1 cellular context compared by ENCODE assay signal in the genomic region with DNA sequence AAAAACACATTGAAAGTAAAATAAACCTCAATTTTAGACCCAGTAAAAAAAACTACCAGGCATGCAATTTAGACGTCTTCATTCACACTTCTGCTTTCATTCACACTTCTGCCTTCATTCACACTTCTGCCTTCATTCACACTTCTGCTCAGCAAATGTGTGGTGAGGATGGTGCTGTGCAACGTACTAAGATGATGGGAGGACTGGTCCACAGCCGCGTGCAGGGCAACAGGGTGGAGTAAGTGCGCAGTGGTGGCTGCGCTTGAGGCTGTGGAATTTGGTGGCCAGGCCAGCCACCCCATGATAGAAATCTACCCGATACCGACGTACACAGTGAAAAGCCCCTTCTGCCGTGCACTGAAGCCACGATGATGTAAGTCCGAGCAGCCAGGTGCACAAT.
TF ChIP-seq lines count a peak whose summit lies in the region.

No MANE protein-coding gene starts in this region.

TF ChIP-seq in GM12878, 131 proteins besides CTCF, POLR2A, EP300 and RAD21 (continued from another document):
- TF ChIP-seq BMI1 (IDR thresholded peaks at IDR 0.05; ENCODE audit: borderline replicate concordance), result no peak
- TF ChIP-seq POLR2AphosphoS5 (IDR thresholded peaks at IDR 0.05; ENCODE audit: low read length), result no peak
- TF ChIP-seq, protein P1, sequence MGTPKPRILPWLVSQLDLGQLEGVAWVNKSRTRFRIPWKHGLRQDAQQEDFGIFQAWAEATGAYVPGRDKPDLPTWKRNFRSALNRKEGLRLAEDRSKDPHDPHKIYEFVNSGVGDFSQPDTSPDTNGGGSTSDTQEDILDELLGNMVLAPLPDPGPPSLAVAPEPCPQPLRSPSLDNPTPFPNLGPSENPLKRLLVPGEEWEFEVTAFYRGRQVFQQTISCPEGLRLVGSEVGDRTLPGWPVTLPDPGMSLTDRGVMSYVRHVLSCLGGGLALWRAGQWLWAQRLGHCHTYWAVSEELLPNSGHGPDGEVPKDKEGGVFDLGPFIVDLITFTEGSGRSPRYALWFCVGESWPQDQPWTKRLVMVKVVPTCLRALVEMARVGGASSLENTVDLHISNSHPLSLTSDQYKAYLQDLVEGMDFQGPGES (IDR thresholded peaks at IDR 0.05), result no peak
- no peak for TF ChIP-seq SIN3A (IDR thresholded peaks at IDR 0.05; ENCODE audit: low read depth, low read length)
- no peak for TF ChIP-seq NR2C1 (IDR thresholded peaks at IDR 0.05)
- TF ChIP-seq, protein P2, sequence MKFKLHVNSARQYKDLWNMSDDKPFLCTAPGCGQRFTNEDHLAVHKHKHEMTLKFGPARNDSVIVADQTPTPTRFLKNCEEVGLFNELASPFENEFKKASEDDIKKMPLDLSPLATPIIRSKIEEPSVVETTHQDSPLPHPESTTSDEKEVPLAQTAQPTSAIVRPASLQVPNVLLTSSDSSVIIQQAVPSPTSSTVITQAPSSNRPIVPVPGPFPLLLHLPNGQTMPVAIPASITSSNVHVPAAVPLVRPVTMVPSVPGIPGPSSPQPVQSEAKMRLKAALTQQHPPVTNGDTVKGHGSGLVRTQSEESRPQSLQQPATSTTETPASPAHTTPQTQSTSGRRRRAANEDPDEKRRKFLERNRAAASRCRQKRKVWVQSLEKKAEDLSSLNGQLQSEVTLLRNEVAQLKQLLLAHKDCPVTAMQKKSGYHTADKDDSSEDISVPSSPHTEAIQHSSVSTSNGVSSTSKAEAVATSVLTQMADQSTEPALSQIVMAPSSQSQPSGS (IDR thresholded peaks at IDR 0.05; ENCODE audit: low read length), result no peak
- TF ChIP-seq FOXM1 (IDR thresholded peaks at IDR 0.05; ENCODE audit: low read depth, low read length), result peak; percentile 34; the same call in 1 of the 2 replicates
- TF ChIP-seq FOS (IDR thresholded peaks at IDR 0.05; ENCODE audit: borderline replicate concordance, extremely low read depth, insufficient read length), result no peak
- TF ChIP-seq SMC3 (IDR thresholded peaks at IDR 0.05; ENCODE audit: borderline replicate concordance, low read length), result no peak
- TF ChIP-seq, protein P3, sequence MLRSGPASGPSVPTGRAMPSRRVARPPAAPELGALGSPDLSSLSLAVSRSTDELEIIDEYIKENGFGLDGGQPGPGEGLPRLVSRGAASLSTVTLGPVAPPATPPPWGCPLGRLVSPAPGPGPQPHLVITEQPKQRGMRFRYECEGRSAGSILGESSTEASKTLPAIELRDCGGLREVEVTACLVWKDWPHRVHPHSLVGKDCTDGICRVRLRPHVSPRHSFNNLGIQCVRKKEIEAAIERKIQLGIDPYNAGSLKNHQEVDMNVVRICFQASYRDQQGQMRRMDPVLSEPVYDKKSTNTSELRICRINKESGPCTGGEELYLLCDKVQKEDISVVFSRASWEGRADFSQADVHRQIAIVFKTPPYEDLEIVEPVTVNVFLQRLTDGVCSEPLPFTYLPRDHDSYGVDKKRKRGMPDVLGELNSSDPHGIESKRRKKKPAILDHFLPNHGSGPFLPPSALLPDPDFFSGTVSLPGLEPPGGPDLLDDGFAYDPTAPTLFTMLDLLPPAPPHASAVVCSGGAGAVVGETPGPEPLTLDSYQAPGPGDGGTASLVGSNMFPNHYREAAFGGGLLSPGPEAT (IDR thresholded peaks at IDR 0.05; ENCODE audit: low read depth), result peak; percentile 75
- TF ChIP-seq, protein P4, sequence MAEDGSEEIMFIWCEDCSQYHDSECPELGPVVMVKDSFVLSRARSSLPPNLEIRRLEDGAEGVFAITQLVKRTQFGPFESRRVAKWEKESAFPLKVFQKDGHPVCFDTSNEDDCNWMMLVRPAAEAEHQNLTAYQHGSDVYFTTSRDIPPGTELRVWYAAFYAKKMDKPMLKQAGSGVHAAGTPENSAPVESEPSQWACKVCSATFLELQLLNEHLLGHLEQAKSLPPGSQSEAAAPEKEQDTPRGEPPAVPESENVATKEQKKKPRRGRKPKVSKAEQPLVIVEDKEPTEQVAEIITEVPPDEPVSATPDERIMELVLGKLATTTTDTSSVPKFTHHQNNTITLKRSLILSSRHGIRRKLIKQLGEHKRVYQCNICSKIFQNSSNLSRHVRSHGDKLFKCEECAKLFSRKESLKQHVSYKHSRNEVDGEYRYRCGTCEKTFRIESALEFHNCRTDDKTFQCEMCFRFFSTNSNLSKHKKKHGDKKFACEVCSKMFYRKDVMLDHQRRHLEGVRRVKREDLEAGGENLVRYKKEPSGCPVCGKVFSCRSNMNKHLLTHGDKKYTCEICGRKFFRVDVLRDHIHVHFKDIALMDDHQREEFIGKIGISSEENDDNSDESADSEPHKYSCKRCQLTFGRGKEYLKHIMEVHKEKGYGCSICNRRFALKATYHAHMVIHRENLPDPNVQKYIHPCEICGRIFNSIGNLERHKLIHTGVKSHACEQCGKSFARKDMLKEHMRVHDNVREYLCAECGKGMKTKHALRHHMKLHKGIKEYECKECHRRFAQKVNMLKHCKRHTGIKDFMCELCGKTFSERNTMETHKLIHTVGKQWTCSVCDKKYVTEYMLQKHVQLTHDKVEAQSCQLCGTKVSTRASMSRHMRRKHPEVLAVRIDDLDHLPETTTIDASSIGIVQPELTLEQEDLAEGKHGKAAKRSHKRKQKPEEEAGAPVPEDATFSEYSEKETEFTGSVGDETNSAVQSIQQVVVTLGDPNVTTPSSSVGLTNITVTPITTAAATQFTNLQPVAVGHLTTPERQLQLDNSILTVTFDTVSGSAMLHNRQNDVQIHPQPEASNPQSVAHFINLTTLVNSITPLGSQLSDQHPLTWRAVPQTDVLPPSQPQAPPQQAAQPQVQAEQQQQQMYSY (CRISPR knock-in tag; IDR thresholded peaks at IDR 0.05), result no peak
- TF ChIP-seq SMARCA5 (IDR thresholded peaks at IDR 0.05), result no peak
- TF ChIP-seq RUNX3 (IDR thresholded peaks at IDR 0.05; ENCODE audit: low read length), result 0 out of 2 replicates have a peak, but pooled peaks have one; percentile 20
- no peak for TF ChIP-seq ZNF207 (IDR thresholded peaks at IDR 0.05; ENCODE audit: borderline replicate concordance)
- no peak for TF ChIP-seq JUNB (IDR thresholded peaks at IDR 0.05)
- TF ChIP-seq BHLHE40 (IDR thresholded peaks at IDR 0.05; ENCODE audit: borderline replicate concordance in 1 of 2, low read depth in 2 of 2, low read length in 1 of 2), result peak in 1 of 2 experiments; percentile 23; a peak in 1 of 4 replicates
- TF ChIP-seq, protein P5, sequence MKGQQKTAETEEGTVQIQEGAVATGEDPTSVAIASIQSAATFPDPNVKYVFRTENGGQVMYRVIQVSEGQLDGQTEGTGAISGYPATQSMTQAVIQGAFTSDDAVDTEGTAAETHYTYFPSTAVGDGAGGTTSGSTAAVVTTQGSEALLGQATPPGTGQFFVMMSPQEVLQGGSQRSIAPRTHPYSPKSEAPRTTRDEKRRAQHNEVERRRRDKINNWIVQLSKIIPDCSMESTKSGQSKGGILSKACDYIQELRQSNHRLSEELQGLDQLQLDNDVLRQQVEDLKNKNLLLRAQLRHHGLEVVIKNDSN (IDR thresholded peaks at IDR 0.05; ENCODE audit: borderline replicate concordance, extremely low read length, insufficient read depth, low read depth, low read length), result no peak
- no peak for TF ChIP-seq SREBF2 (IDR thresholded peaks at IDR 0.05; ENCODE audit: low read length)
- TF ChIP-seq IKZF2 (IDR thresholded peaks at IDR 0.05), result no peak
- TF ChIP-seq CHD1 (IDR thresholded peaks at IDR 0.05; ENCODE audit: low read depth, low read length), result no peak
- TF ChIP-seq KAT2A (conservative IDR thresholded peaks at IDR 0.05; ENCODE audit: control insufficient read depth, low read depth, low read length), result no peak
- TF ChIP-seq, protein P6, sequence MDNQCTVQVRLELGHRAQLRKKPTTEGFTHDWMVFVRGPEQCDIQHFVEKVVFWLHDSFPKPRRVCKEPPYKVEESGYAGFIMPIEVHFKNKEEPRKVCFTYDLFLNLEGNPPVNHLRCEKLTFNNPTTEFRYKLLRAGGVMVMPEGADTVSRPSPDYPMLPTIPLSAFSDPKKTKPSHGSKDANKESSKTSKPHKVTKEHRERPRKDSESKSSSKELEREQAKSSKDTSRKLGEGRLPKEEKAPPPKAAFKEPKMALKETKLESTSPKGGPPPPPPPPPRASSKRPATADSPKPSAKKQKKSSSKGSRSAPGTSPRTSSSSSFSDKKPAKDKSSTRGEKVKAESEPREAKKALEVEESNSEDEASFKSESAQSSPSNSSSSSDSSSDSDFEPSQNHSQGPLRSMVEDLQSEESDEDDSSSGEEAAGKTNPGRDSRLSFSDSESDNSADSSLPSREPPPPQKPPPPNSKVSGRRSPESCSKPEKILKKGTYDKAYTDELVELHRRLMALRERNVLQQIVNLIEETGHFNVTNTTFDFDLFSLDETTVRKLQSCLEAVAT (IDR thresholded peaks at IDR 0.05), result no peak
- TF ChIP-seq TCF12 (IDR thresholded peaks at IDR 0.05; ENCODE audit: low read depth, low read length), result no peak
- no peak for TF ChIP-seq EZH2 (IDR thresholded peaks at IDR 0.05; ENCODE audit: borderline replicate concordance, control insufficient read depth, low read depth, low read length)
- TF ChIP-seq, protein P7, sequence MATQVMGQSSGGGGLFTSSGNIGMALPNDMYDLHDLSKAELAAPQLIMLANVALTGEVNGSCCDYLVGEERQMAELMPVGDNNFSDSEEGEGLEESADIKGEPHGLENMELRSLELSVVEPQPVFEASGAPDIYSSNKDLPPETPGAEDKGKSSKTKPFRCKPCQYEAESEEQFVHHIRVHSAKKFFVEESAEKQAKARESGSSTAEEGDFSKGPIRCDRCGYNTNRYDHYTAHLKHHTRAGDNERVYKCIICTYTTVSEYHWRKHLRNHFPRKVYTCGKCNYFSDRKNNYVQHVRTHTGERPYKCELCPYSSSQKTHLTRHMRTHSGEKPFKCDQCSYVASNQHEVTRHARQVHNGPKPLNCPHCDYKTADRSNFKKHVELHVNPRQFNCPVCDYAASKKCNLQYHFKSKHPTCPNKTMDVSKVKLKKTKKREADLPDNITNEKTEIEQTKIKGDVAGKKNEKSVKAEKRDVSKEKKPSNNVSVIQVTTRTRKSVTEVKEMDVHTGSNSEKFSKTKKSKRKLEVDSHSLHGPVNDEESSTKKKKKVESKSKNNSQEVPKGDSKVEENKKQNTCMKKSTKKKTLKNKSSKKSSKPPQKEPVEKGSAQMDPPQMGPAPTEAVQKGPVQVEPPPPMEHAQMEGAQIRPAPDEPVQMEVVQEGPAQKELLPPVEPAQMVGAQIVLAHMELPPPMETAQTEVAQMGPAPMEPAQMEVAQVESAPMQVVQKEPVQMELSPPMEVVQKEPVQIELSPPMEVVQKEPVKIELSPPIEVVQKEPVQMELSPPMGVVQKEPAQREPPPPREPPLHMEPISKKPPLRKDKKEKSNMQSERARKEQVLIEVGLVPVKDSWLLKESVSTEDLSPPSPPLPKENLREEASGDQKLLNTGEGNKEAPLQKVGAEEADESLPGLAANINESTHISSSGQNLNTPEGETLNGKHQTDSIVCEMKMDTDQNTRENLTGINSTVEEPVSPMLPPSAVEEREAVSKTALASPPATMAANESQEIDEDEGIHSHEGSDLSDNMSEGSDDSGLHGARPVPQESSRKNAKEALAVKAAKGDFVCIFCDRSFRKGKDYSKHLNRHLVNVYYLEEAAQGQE (IDR thresholded peaks at IDR 0.05; ENCODE audit: low read depth, low read length), result no peak
- no peak for TF ChIP-seq STAT1 (conservative IDR thresholded peaks at IDR 0.05)
- TF ChIP-seq, protein P8, sequence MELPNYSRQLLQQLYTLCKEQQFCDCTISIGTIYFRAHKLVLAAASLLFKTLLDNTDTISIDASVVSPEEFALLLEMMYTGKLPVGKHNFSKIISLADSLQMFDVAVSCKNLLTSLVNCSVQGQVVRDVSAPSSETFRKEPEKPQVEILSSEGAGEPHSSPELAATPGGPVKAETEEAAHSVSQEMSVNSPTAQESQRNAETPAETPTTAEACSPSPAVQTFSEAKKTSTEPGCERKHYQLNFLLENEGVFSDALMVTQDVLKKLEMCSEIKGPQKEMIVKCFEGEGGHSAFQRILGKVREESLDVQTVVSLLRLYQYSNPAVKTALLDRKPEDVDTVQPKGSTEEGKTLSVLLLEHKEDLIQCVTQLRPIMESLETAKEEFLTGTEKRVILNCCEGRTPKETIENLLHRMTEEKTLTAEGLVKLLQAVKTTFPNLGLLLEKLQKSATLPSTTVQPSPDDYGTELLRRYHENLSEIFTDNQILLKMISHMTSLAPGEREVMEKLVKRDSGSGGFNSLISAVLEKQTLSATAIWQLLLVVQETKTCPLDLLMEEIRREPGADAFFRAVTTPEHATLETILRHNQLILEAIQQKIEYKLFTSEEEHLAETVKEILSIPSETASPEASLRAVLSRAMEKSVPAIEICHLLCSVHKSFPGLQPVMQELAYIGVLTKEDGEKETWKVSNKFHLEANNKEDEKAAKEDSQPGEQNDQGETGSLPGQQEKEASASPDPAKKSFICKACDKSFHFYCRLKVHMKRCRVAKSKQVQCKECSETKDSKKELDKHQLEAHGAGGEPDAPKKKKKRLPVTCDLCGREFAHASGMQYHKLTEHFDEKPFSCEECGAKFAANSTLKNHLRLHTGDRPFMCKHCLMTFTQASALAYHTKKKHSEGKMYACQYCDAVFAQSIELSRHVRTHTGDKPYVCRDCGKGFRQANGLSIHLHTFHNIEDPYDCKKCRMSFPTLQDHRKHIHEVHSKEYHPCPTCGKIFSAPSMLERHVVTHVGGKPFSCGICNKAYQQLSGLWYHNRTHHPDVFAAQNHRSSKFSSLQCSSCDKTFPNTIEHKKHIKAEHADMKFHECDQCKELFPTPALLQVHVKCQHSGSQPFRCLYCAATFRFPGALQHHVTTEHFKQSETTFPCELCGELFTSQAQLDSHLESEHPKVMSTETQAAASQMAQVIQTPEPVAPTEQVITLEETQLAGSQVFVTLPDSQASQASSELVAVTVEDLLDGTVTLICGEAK (IDR thresholded peaks at IDR 0.05; ENCODE audit: borderline replicate concordance), result no peak
- no peak for TF ChIP-seq KDM1A (IDR thresholded peaks at IDR 0.05; ENCODE audit: borderline replicate concordance)
- no peak for TF ChIP-seq TCF7 (IDR thresholded peaks at IDR 0.05; ENCODE audit: borderline replicate concordance)
- 0 out of 2 replicates have a peak, but pooled peaks have one; percentile 30 for TF ChIP-seq DPF2 (IDR thresholded peaks at IDR 0.05)
- peak; percentile 57; the same call in 1 of the 2 replicates for TF ChIP-seq SPI1 (IDR thresholded peaks at IDR 0.05; ENCODE audit: borderline replicate concordance, insufficient read depth, low read depth, low read length)
